Comparison of ENCODE assay signal across 13 cellular contexts in genomic region chr13:30141773-30142501, GRCh38.
DNase-seq lines count a peak whose midpoint lies in the region; ATAC-seq and TF ChIP-seq lines count a peak whose summit lies in the region.
"Had no signal": no experiment of that assay in that cellular context is flagged by ENCODE, and none has a peak within 500 bp of the region (broad histone marks: within the 10 kb centered on the region; RNA-seq: fewer than 3 reads in every experiment).

No MANE protein-coding gene starts in this region.

- peaks cover 30% of the 10 kb centered on the region for H3K4me1 Mint-ChIP-seq in chondrocyte (ENCODE audit: low read depth)

- peak overlapping the region; percentile 95 for H3K27ac Mint-ChIP-seq in chondrocyte (ENCODE audit: unreplicated experiment)

- H3K9me3 ChIP-seq in SK-N-SH = no peaks in the 10 kb centered on the region
- H3K9me3 ChIP-seq: mucosa of descending colon had no signal

- H3K9me2 ChIP-seq in SK-N-SH = no peaks in the 10 kb centered on the region

- 63% methylated on average over 6 of the region's 6 CpGs for WGBS in SK-N-SH (ENCODE audit: low lambda C conversion rate)

- H3K4me3 ChIP-seq in SK-N-SH (ENCODE audit: low read depth in 2 of 2, low read length in 1 of 2) = no peak overlapping the region
- H3K4me3 ChIP-seq in rectal smooth muscle tissue (ENCODE audit: low read length) = no peak overlapping the region
- H3K4me3 ChIP-seq: cardiac muscle cell, mucosa of descending colon, tibial nerve had no signal

- H3K4me2 ChIP-seq in SK-N-SH = peak overlapping the region; percentile 55
- H3K4me2 ChIP-seq: KMS-11 had no signal

- POLR2A ChIA-PET in SK-N-SH (lab: Yijun Ruan, JAX) = no interaction called here

- H3K36me3 ChIP-seq in SK-N-SH (replicated peaks in 1 of 2; ENCODE audit: control insufficient read depth in 1 of 2, insufficient read depth in 2 of 2, low read length in 1 of 2) = no peaks in the 10 kb centered on the region
- no peaks in the 10 kb centered on the region for H3K36me3 ChIP-seq in rectal smooth muscle tissue (ENCODE audit: control insufficient read depth, insufficient read depth, low read length)
- H3K36me3 ChIP-seq: cardiac muscle cell, tibial nerve had no signal

- peaks cover 15% of the 10 kb centered on the region for H3F3A ChIP-seq in SK-N-SH (replicated peaks; ENCODE audit: insufficient read depth)

- ATAC-seq in SK-N-SH treated with all-trans-retinoic acid at 6 μM for 48 hours (no peak), GM21367 (IDR thresholded peaks at IDR 0.05; ENCODE audit: unreplicated experiment) (no peak)

- H3K27me3 ChIP-seq in SK-N-SH (ENCODE audit: insufficient read depth) = no peaks in the 10 kb centered on the region
- no peaks in the 10 kb centered on the region for H3K27me3 ChIP-seq in rectal smooth muscle tissue (ENCODE audit: control insufficient read depth, insufficient read depth, low read length)
- H3K27me3 ChIP-seq: cardiac muscle cell, tibial nerve had no signal

- H3K4me1 ChIP-seq in SK-N-SH (ENCODE audit: control insufficient read depth in 1 of 2, insufficient read depth in 2 of 2, low read depth in 1 of 2, low read length in 1 of 2) (peaks cover 23 to 24% of the 10 kb centered on the region in 2 experiments; a peak in 3 of 4 replicates), rectal smooth muscle tissue (ENCODE audit: control insufficient read depth, insufficient read depth, low read length) (peaks cover 8% of the 10 kb centered on the region)

- H3K9ac ChIP-seq in SK-N-SH (no peak overlapping the region), rectal smooth muscle tissue (ENCODE audit: low read length) (no peak overlapping the region)
- H3K9ac ChIP-seq: KMS-11 had no signal

- no peak overlapping the region for H3K4me3 Mint-ChIP-seq in chondrocyte (ENCODE audit: unreplicated experiment)

- TF ChIP-seq CTCF in SK-N-SH (IDR thresholded peaks at IDR 0.05) (no peak), chondrocyte (IDR thresholded peaks at IDR 0.05) (no peak)

- no peak overlapping the region for H2AFZ ChIP-seq in SK-N-SH (ENCODE audit: low read depth)

- no peaks in the 10 kb centered on the region for H3K79me2 ChIP-seq in SK-N-SH (ENCODE audit: insufficient read depth)

- no peaks in the 10 kb centered on the region for H3K36me3 Mint-ChIP-seq in chondrocyte (ENCODE audit: low read depth)

- CTCF ChIA-PET in SK-N-SH (lab: Yijun Ruan, JAX) = interaction anchor here (0.9 to 7.9 kb wide), 7 partner anchors 10 to 723 kb away, joined by 3 to 74 read pairs (median 3); no protein-coding TSS in a partner anchor

- no peak for TF ChIP-seq RAD21 in SK-N-SH (IDR thresholded peaks at IDR 0.05; ENCODE audit: low read length)

- H4K20me1 ChIP-seq in SK-N-SH (ENCODE audit: insufficient read depth) = no peaks in the 10 kb centered on the region

- H3K9me3 Mint-ChIP-seq in chondrocyte (ENCODE audit: low read depth) = peaks cover 8% of the 10 kb centered on the region

- H3K27me3 Mint-ChIP-seq in chondrocyte (ENCODE audit: low read depth) = peaks cover 2% of the 10 kb centered on the region

- TF ChIP-seq EP300 in SK-N-SH (IDR thresholded peaks at IDR 0.05; ENCODE audit: borderline replicate concordance in 1 of 2, low read depth in 1 of 2, low read length in 1 of 2) = no peak

- peak overlapping the region; percentile 66 to 83; a peak in 3 of 4 replicates for H3K27ac ChIP-seq in SK-N-SH (ENCODE audit: low read depth in 2 of 2, low read length in 1 of 2)
- peak overlapping the region; percentile 36 for H3K27ac ChIP-seq in rectal smooth muscle tissue (ENCODE audit: low read depth, low read length)
- H3K27ac ChIP-seq: cardiac muscle cell, KMS-11 had no signal

- DNase-seq in SK-N-SH (no peak), M059J (ENCODE audit: low read depth) (peak; percentile 44), chondrocyte (ENCODE audit: low spot score) (peak; percentile 5), cerebellar cortex (ENCODE audit: low spot score) (no peak), GM03348 (ENCODE audit: low spot score) (no peak)
- DNase-seq: NCI-H2107 had no signal

TF ChIP-seq in SK-N-SH, 30 proteins besides CTCF, POLR2A, EP300 and RAD21 (continues in another document):
- TF ChIP-seq RXRA (IDR thresholded peaks at IDR 0.05; ENCODE audit: borderline replicate concordance, low read depth) (no peak), USF1 (IDR thresholded peaks at IDR 0.05; ENCODE audit: borderline replicate concordance, low read depth) (no peak), GATA2 (CRISPR knock-in tag; IDR thresholded peaks at IDR 0.05) (no peak), MEF2A (IDR thresholded peaks at IDR 0.05; ENCODE audit: borderline replicate concordance, low read depth) (no peak), SMC3 (IDR thresholded peaks at IDR 0.05; ENCODE audit: low read depth, low read length) (no peak), CHD2 (IDR thresholded peaks at IDR 0.05; ENCODE audit: low read length, partially characterized antibody) (no peak), MAX (IDR thresholded peaks at IDR 0.05; ENCODE audit: low read depth) (no peak), POLR2AphosphoS5 (IDR thresholded peaks at IDR 0.05; ENCODE audit: low read depth, low read length) (no peak), SIN3A (IDR thresholded peaks at IDR 0.05; ENCODE audit: borderline replicate concordance, low read depth, low read length) (no peak), USF2 (IDR thresholded peaks at IDR 0.05; ENCODE audit: borderline replicate concordance, low read depth, low read length) (no peak)

TF ChIP-seq in SK-N-SH treated with all-trans-retinoic acid at 6 μM for 48 hours, 23 proteins besides CTCF, POLR2A, EP300 and RAD21:
- TF ChIP-seq ARNTL (CRISPR knock-in tag; IDR thresholded peaks at IDR 0.05; ENCODE audit: borderline replicate concordance, low read depth) (no peak), OSR1 (CRISPR knock-in tag; IDR thresholded peaks at IDR 0.05) (no peak)

Comparison
In these comparisons a context has a peak if more than half of its experiments do, and no peak if none do; other contexts are left out.
1. DNase-seq: peak in M059J (single experiment) and chondrocyte (single experiment); none in SK-N-SH (single experiment), cerebellar cortex (single experiment) and GM03348 (single experiment).